In the genomic region with DNA sequence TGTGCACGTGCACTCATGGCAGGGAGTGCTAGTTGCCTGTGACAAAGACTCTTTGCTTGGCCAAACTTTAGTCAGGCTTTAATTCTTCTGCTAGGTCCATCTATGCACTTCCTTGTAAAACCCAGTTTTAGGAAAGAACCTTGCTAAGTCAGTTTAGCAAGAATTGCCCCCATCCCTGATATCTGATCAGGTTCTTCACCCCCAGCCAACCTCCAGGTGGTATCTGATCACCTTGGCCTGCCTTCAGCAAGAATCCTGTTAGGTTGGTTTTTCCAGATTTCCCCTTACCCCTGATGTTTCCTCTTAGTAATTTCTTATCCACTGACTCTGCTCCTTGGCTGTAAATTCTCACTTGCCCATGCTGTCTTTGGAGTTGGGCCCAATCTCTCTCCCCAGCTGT, we compare ENCODE assay signal across 1 cellular context.
TF ChIP-seq lines count a peak whose summit lies in the region.

No MANE protein-coding gene starts in this region.

TF ChIP-seq in HepG2, 621 proteins besides CTCF, POLR2A, EP300 and RAD21:
- TF ChIP-seq ZNF17 (CRISPR knock-in tag; IDR thresholded peaks at IDR 0.05) (no peak), ZKSCAN8 (CRISPR knock-in tag; IDR thresholded peaks at IDR 0.05; ENCODE audit: borderline replicate concordance) (no peak), ZSCAN20 (CRISPR knock-in tag; IDR thresholded peaks at IDR 0.05; ENCODE audit: borderline replicate concordance) (no peak), YEATS2 (CRISPR knock-in tag; IDR thresholded peaks at IDR 0.05; ENCODE audit: borderline replicate concordance) (no peak), POLR2AphosphoS5 (IDR thresholded peaks at IDR 0.05; ENCODE audit: low read depth, low read length) (no peak), ATF7-NPFF (CRISPR knock-in tag; IDR thresholded peaks at IDR 0.05; ENCODE audit: low read depth) (no peak), ZNF558 (CRISPR knock-in tag; IDR thresholded peaks at IDR 0.05; ENCODE audit: borderline replicate concordance) (no peak), ZNF749 (CRISPR knock-in tag; IDR thresholded peaks at IDR 0.05; ENCODE audit: borderline replicate concordance) (no peak), THYN1 (CRISPR knock-in tag; IDR thresholded peaks at IDR 0.05; ENCODE audit: borderline replicate concordance, low read depth) (no peak), ZNF383 (CRISPR knock-in tag; IDR thresholded peaks at IDR 0.05; ENCODE audit: borderline replicate concordance) (no peak), TSC22D2 (CRISPR knock-in tag; IDR thresholded peaks at IDR 0.05; ENCODE audit: borderline replicate concordance) (no peak)
- TF ChIP-seq, protein P1, sequence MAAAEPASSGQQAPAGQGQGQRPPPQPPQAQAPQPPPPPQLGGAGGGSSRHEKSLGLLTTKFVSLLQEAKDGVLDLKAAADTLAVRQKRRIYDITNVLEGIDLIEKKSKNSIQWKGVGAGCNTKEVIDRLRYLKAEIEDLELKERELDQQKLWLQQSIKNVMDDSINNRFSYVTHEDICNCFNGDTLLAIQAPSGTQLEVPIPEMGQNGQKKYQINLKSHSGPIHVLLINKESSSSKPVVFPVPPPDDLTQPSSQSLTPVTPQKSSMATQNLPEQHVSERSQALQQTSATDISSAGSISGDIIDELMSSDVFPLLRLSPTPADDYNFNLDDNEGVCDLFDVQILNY (CRISPR knock-in tag; conservative IDR thresholded peaks at IDR 0.05), result no peak
- TF ChIP-seq, protein P2, sequence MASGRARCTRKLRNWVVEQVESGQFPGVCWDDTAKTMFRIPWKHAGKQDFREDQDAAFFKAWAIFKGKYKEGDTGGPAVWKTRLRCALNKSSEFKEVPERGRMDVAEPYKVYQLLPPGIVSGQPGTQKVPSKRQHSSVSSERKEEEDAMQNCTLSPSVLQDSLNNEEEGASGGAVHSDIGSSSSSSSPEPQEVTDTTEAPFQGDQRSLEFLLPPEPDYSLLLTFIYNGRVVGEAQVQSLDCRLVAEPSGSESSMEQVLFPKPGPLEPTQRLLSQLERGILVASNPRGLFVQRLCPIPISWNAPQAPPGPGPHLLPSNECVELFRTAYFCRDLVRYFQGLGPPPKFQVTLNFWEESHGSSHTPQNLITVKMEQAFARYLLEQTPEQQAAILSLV (CRISPR knock-in tag; IDR thresholded peaks at IDR 0.05; ENCODE audit: borderline replicate concordance), result no peak
- TF ChIP-seq, protein P3, sequence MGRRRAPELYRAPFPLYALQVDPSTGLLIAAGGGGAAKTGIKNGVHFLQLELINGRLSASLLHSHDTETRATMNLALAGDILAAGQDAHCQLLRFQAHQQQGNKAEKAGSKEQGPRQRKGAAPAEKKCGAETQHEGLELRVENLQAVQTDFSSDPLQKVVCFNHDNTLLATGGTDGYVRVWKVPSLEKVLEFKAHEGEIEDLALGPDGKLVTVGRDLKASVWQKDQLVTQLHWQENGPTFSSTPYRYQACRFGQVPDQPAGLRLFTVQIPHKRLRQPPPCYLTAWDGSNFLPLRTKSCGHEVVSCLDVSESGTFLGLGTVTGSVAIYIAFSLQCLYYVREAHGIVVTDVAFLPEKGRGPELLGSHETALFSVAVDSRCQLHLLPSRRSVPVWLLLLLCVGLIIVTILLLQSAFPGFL (CRISPR knock-in tag; IDR thresholded peaks at IDR 0.05), result no peak
- TF ChIP-seq, protein P4, sequence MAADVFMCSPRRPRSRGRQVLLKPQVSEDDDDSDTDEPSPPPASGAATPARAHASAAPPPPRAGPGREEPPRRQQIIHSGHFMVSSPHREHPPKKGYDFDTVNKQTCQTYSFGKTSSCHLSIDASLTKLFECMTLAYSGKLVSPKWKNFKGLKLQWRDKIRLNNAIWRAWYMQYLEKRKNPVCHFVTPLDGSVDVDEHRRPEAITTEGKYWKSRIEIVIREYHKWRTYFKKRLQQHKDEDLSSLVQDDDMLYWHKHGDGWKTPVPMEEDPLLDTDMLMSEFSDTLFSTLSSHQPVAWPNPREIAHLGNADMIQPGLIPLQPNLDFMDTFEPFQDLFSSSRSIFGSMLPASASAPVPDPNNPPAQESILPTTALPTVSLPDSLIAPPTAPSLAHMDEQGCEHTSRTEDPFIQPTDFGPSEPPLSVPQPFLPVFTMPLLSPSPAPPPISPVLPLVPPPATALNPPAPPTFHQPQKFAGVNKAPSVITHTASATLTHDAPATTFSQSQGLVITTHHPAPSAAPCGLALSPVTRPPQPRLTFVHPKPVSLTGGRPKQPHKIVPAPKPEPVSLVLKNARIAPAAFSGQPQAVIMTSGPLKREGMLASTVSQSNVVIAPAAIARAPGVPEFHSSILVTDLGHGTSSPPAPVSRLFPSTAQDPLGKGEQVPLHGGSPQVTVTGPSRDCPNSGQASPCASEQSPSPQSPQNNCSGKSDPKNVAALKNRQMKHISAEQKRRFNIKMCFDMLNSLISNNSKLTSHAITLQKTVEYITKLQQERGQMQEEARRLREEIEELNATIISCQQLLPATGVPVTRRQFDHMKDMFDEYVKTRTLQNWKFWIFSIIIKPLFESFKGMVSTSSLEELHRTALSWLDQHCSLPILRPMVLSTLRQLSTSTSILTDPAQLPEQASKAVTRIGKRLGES (CRISPR knock-in tag; IDR thresholded peaks at IDR 0.05; ENCODE audit: borderline replicate concordance), result no peak
- TF ChIP-seq, protein P5, sequence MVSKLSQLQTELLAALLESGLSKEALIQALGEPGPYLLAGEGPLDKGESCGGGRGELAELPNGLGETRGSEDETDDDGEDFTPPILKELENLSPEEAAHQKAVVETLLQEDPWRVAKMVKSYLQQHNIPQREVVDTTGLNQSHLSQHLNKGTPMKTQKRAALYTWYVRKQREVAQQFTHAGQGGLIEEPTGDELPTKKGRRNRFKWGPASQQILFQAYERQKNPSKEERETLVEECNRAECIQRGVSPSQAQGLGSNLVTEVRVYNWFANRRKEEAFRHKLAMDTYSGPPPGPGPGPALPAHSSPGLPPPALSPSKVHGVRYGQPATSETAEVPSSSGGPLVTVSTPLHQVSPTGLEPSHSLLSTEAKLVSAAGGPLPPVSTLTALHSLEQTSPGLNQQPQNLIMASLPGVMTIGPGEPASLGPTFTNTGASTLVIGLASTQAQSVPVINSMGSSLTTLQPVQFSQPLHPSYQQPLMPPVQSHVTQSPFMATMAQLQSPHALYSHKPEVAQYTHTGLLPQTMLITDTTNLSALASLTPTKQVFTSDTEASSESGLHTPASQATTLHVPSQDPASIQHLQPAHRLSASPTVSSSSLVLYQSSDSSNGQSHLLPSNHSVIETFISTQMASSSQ (IDR thresholded peaks at IDR 0.05; ENCODE audit: low read depth), result no peak
- TF ChIP-seq, protein P5 (CRISPR knock-in tag; IDR thresholded peaks at IDR 0.05; ENCODE audit: borderline replicate concordance), result no peak
